Comparison of ENCODE assay signal across 9 cellular contexts in genomic region chr22:37229012-37229804, GRCh38. TPM values are rescaled to one million over a fixed set of nuclear protein-coding genes. Genes with fewer than 3 reads are reported as not detected.
DNase-seq lines count a peak whose midpoint lies in the region; ATAC-seq and TF ChIP-seq lines count a peak whose summit lies in the region.
"Had no signal": no experiment of that assay in that cellular context is flagged by ENCODE, and none has a peak within 500 bp of the region (broad histone marks: within the 10 kb centered on the region; RNA-seq: fewer than 3 reads in every experiment).

No MANE protein-coding gene starts in this region.

- H3K4me1 Mint-ChIP-seq in CD4-positive, CD25-positive, alpha-beta regulatory T cell: peaks cover 10 to 92% (median 51%) of the 10 kb centered on the region in 4 donors

- 51 to 80% (median 57%) methylated on average over 7 of the region's 7 CpGs for WGBS in adipose tissue, 3 donors

- peak overlapping the region; percentile 24 for H3K4me3 ChIP-seq in CD4-positive, CD25-positive, alpha-beta regulatory T cell (ENCODE audit: low read depth, low read length)
- H3K4me3 ChIP-seq in KMS-11 (IDR thresholded peaks at IDR 0.05; ENCODE audit: insufficient read depth, low read depth, low read length) (no peak overlapping the region), mucosa of rectum (ENCODE audit: low read length in 2 of 2) (peak overlapping the region in 1 of 2 donors; percentile 33)

- peak; percentile 14 to 41 for ATAC-seq in CD4-positive, CD25-positive, alpha-beta regulatory T cell (ENCODE audit: low read depth in 2 of 2)
- ATAC-seq in HG03342 (IDR thresholded peaks at IDR 0.05; ENCODE audit: unreplicated experiment): no peak
- no peak for ATAC-seq in GM18907 (IDR thresholded peaks at IDR 0.05; ENCODE audit: unreplicated experiment)
- no peak for ATAC-seq in HG03196 (IDR thresholded peaks at IDR 0.05; ENCODE audit: unreplicated experiment)

- peak; percentile 27 to 83 (median 46) for DNase-seq in CD4-positive, CD25-positive, alpha-beta regulatory T cell
- no peak for DNase-seq in NCI-H2107 treated with DMSO at 0.1 percent for 48 hours (lab: John Stamatoyannopoulos, UW; ENCODE audit: unreplicated experiment)

- H3K27me3 Mint-ChIP-seq in CD4-positive, CD25-positive, alpha-beta regulatory T cell: no peaks in the 10 kb centered on the region

- H3K4me2 ChIP-seq in KMS-11: peak overlapping the region; percentile 99

- H3K9me3 Mint-ChIP-seq in CD4-positive, CD25-positive, alpha-beta regulatory T cell: peaks cover 0 to 1% (median 0%) of the 10 kb centered on the region in 7 donors

- peaks cover 62% of the 10 kb centered on the region for H3K36me3 Mint-ChIP-seq in CD4-positive, CD25-positive, alpha-beta regulatory T cell
- H3K36me3 Mint-ChIP-seq: brain had no signal

- peaks cover 97% of the 10 kb centered on the region for H3K4me1 ChIP-seq in CD4-positive, CD25-positive, alpha-beta regulatory T cell (ENCODE audit: control insufficient read depth, insufficient read depth, low read length, poor library complexity, severe bottlenecking)
- H3K4me1 ChIP-seq in KMS-11 (ENCODE audit: low read depth, poor library complexity, severe bottlenecking) (peaks cover 87% of the 10 kb centered on the region), mucosa of rectum (ENCODE audit: control insufficient read depth in 2 of 2, insufficient read depth in 2 of 2, low read length in 2 of 2) (peaks cover 17 to 27% of the 10 kb centered on the region in 2 donors)

- H3K9ac ChIP-seq in KMS-11: peak overlapping the region; percentile 83
- peak overlapping the region in 1 of 2 donors; percentile 41 for H3K9ac ChIP-seq in mucosa of rectum (ENCODE audit: low read depth in 1 of 2, low read length in 2 of 2)

- peaks cover 64% of the 10 kb centered on the region for H3K36me3 ChIP-seq in CD4-positive, CD25-positive, alpha-beta regulatory T cell (ENCODE audit: control insufficient read depth, insufficient read depth, low read length)
- peaks cover 5% of the 10 kb centered on the region; the same call in 1 of the 2 replicates for H3K36me3 ChIP-seq in KMS-11 (ENCODE audit: insufficient read depth)
- peaks cover 0 to 2% of the 10 kb centered on the region in 2 donors for H3K36me3 ChIP-seq in mucosa of rectum (ENCODE audit: control insufficient read depth in 2 of 2, insufficient read depth in 2 of 2, low read length in 2 of 2)

- peak overlapping the region; percentile 83 to 97 (median 86) for H3K4me3 Mint-ChIP-seq in CD4-positive, CD25-positive, alpha-beta regulatory T cell
- H3K4me3 Mint-ChIP-seq: brain had no signal

- no peaks in the 10 kb centered on the region for H4K20me1 ChIP-seq in KMS-11 (ENCODE audit: insufficient read depth)

- peaks cover 11% of the 10 kb centered on the region; the same call in 1 of the 2 replicates for H3K79me2 ChIP-seq in KMS-11 (ENCODE audit: insufficient read depth, low read depth)

- peak overlapping the region; percentile 97 for H3K27ac ChIP-seq in CD4-positive, CD25-positive, alpha-beta regulatory T cell (ENCODE audit: insufficient read depth, low read length, poor library complexity, severe bottlenecking)
- H3K27ac ChIP-seq in KMS-11 (peak overlapping the region; percentile 98), adipose tissue (ENCODE audit: low read depth, low read length) (peak overlapping the region; percentile 65), mucosa of rectum (ENCODE audit: low read depth in 2 of 2, low read length in 2 of 2) (peak overlapping the region; percentile 68 to 85)

- no peaks in the 10 kb centered on the region for H3K9me3 ChIP-seq in CD4-positive, CD25-positive, alpha-beta regulatory T cell (ENCODE audit: control insufficient read depth in 2 of 2, low read length in 2 of 2)
- H3K9me3 ChIP-seq in mucosa of rectum (ENCODE audit: control insufficient read depth in 2 of 2, low read length in 2 of 2): no peaks in the 10 kb centered on the region

- no peak for TF ChIP-seq CTCF in KMS-11 (conservative IDR thresholded peaks at IDR 0.05; ENCODE audit: low read depth, low read length)

- H2AFZ ChIP-seq in KMS-11 (ENCODE audit: low read depth): no peak overlapping the region

- no peaks in the 10 kb centered on the region for H3K27me3 ChIP-seq in CD4-positive, CD25-positive, alpha-beta regulatory T cell (ENCODE audit: control insufficient read depth, insufficient read depth, low read length)
- H3K27me3 ChIP-seq in KMS-11 (ENCODE audit: insufficient read depth, low read depth) (no peaks in the 10 kb centered on the region), mucosa of rectum (ENCODE audit: control insufficient read depth in 2 of 2, insufficient read depth in 2 of 2, low read length in 2 of 2) (no peaks in the 10 kb centered on the region)

- H3K27ac Mint-ChIP-seq in CD4-positive, CD25-positive, alpha-beta regulatory T cell: peak overlapping the region; percentile 98 to 100 (median 99)

RNA-seq across cellular contexts. Expression of gene RAC2, which starts 14.9 kb away (rescaled TPM):
- 537 TPM for total RNA-seq in CD4-positive, CD25-positive, alpha-beta regulatory T cell
- 1,000 to 10,000 TPM in 2 of 4 donors, 100 to 1,000 TPM in 2; 861 to 1,162 (median 988) TPM for polyA plus RNA-seq in CD4-positive, CD25-positive, alpha-beta regulatory T cell
- 10 to 100 TPM in 2 of 3 donors, 1 to 10 TPM in 1; 5.7 to 29.8 (median 26.9) TPM for polyA plus RNA-seq in adipose tissue

RNA-seq across cellular contexts. Expression of gene SSTR3, which starts 16.9 kb away (rescaled TPM):
- 4.3 TPM for total RNA-seq in CD4-positive, CD25-positive, alpha-beta regulatory T cell
- 1 to 10 TPM; 2.5 to 4.4 (median 3.6) TPM for polyA plus RNA-seq in CD4-positive, CD25-positive, alpha-beta regulatory T cell
- under 1 TPM; 0.04 to 0.59 (median 0.11) TPM for polyA plus RNA-seq in adipose tissue

RNA-seq across cellular contexts. Expression of gene C1QTNF6, which starts 41.2 kb away (rescaled TPM):
- total RNA-seq in CD4-positive, CD25-positive, alpha-beta regulatory T cell: 13.6 TPM
- polyA plus RNA-seq in CD4-positive, CD25-positive, alpha-beta regulatory T cell: 1 to 10 TPM; 1.6 to 2.4 (median 2.1) TPM
- 1 to 10 TPM; 2.6 to 8.0 (median 2.6) TPM for polyA plus RNA-seq in adipose tissue

RNA-seq across cellular contexts. Expression of gene CYTH4, which starts 53.1 kb away (rescaled TPM):
- total RNA-seq in CD4-positive, CD25-positive, alpha-beta regulatory T cell: 153 TPM
- polyA plus RNA-seq in CD4-positive, CD25-positive, alpha-beta regulatory T cell: 10 to 100 TPM; 47.4 to 56.9 (median 48.9) TPM
- 10 to 100 TPM in 2 of 3 donors, 1 to 10 TPM in 1; 1.9 to 18.1 (median 14.6) TPM for polyA plus RNA-seq in adipose tissue

Comparison
In these comparisons a context has a peak if more than half of its experiments do, and no peak if none do; other contexts are left out.
1. ATAC-seq: peak in CD4-positive, CD25-positive, alpha-beta regulatory T cell (2 of 2); none in HG03342 (single experiment), GM18907 (single experiment) and HG03196 (single experiment).
2. RNA of gene RAC2, which starts 14.9 kb away (polyA plus RNA-seq): 861 to 1,162 TPM in CD4-positive, CD25-positive, alpha-beta regulatory T cell; 5.7 to 29.8 TPM in adipose tissue; every median in the first group is over 10 times any median in the second.
3. Peak in every context shown above with its lines, with median percentiles within 50 percentile points of each other: H3K27ac ChIP-seq.